Comparison of ENCODE assay signal across 23 cellular contexts in genomic region chr2:234794866-234795265, GRCh38.
DNase-seq lines count a peak whose midpoint lies in the region; ATAC-seq and TF ChIP-seq lines count a peak whose summit lies in the region.
"Had no signal": no experiment of that assay in that cellular context is flagged by ENCODE, and none has a peak within 500 bp of the region (broad histone marks: within the 10 kb centered on the region; RNA-seq: fewer than 3 reads in every experiment).

No MANE protein-coding gene starts in this region.

- H2BK12ac ChIP-seq in mesenchymal stem cell (ENCODE audit: low read length in 2 of 2): peak overlapping the region in 1 of 2 experiments; percentile 15

- no peak overlapping the region for H3K4ac ChIP-seq in mesenchymal stem cell (ENCODE audit: low read depth in 1 of 2, low read length in 2 of 2)

- H2AK5ac ChIP-seq in mesenchymal stem cell (ENCODE audit: low read length, severe bottlenecking): peak overlapping the region; percentile 23

- no peaks in the 10 kb centered on the region for H3F3A ChIP-seq in smooth muscle cell (ENCODE audit: low read depth)

- peak overlapping the region; percentile 34 for H2AFZ ChIP-seq in fibroblast of lung (ENCODE audit: low read length)
- H2AFZ ChIP-seq in mesenchymal stem cell (ENCODE audit: low read depth, low read length): peak overlapping the region; percentile 1
- no peak overlapping the region for H2AFZ ChIP-seq in smooth muscle cell (ENCODE audit: low read depth)
- H2AFZ ChIP-seq: GM23338 had no signal

- H3K36me3 ChIP-seq in WERI-Rb-1: no peaks in the 10 kb centered on the region
- no peaks in the 10 kb centered on the region for H3K36me3 ChIP-seq in fibroblast of lung (ENCODE audit: control insufficient read depth, insufficient read depth, low read length)
- H3K36me3 ChIP-seq in mesenchymal stem cell (ENCODE audit: control insufficient read depth in 1 of 2, insufficient read depth in 2 of 2, low read depth in 1 of 2, low read length in 2 of 2): no peaks in the 10 kb centered on the region
- H3K36me3 ChIP-seq in smooth muscle cell (ENCODE audit: low read depth): no peaks in the 10 kb centered on the region
- H3K36me3 ChIP-seq: BLaER1 treated with 17β-estradiol and CSF1 and Interleukin-3, amounts not matched to agents 10 nM and 100 nM; MG63 had no signal

- no peaks in the 10 kb centered on the region for H3K27me3 ChIP-seq in WERI-Rb-1 (ENCODE audit: insufficient read depth, low read depth, severe bottlenecking)
- H3K27me3 ChIP-seq in fibroblast of lung (ENCODE audit: control insufficient read depth, insufficient read depth, low read length): no peaks in the 10 kb centered on the region
- peaks cover 0 to 12% of the 10 kb centered on the region in 2 experiments for H3K27me3 ChIP-seq in mesenchymal stem cell (ENCODE audit: control insufficient read depth in 1 of 2, insufficient read depth in 1 of 2, low read length in 2 of 2)
- no peaks in the 10 kb centered on the region for H3K27me3 ChIP-seq in smooth muscle cell (ENCODE audit: low read depth)
- H3K27me3 ChIP-seq: BLaER1 treated with 17β-estradiol and CSF1 and Interleukin-3, amounts not matched to agents 10 nM and 100 nM; MG63 had no signal

- no peak overlapping the region for H4K8ac ChIP-seq in mesenchymal stem cell (ENCODE audit: low read length)

- H3K9me3 ChIP-seq in WERI-Rb-1 (ENCODE audit: severe bottlenecking): no peaks in the 10 kb centered on the region
- H3K9me3 ChIP-seq in fibroblast of lung (ENCODE audit: control insufficient read depth, insufficient read depth, low read depth, low read length): no peaks in the 10 kb centered on the region
- H3K9me3 ChIP-seq in mesenchymal stem cell (ENCODE audit: control insufficient read depth, low read length): no peaks in the 10 kb centered on the region
- no peaks in the 10 kb centered on the region for H3K9me3 ChIP-seq in smooth muscle cell (replicated peaks; ENCODE audit: low read depth)
- H3K9me3 ChIP-seq: BLaER1 treated with 17β-estradiol and CSF1 and Interleukin-3, amounts not matched to agents 10 nM and 100 nM; Caco-2; MG63 had no signal

- H2BK120ac ChIP-seq in mesenchymal stem cell (ENCODE audit: low read depth, low read length): no peak overlapping the region

- H3K9ac ChIP-seq in fibroblast of lung (ENCODE audit: insufficient read depth, low read length): no peak overlapping the region
- H3K9ac ChIP-seq in mesenchymal stem cell (ENCODE audit: low read length): no peak overlapping the region
- H3K9ac ChIP-seq in smooth muscle cell (ENCODE audit: low read depth): peak overlapping the region; percentile 65
- H3K9ac ChIP-seq: BLaER1 treated with 17β-estradiol and CSF1 and Interleukin-3, amounts not matched to agents 10 nM and 100 nM had no signal

- H3K14ac ChIP-seq in mesenchymal stem cell (ENCODE audit: low read length in 2 of 2): no peak overlapping the region

- no peaks in the 10 kb centered on the region for H3K4me1 ChIP-seq in fibroblast of lung (ENCODE audit: control insufficient read depth, extremely low read depth, insufficient read depth, low read length)
- peaks cover 14% of the 10 kb centered on the region for H3K4me1 ChIP-seq in mesenchymal stem cell (ENCODE audit: control insufficient read depth, insufficient read depth, low read depth, low read length)
- peaks cover 13% of the 10 kb centered on the region for H3K4me1 ChIP-seq in smooth muscle cell (ENCODE audit: low read depth)
- H3K4me1 ChIP-seq: BLaER1 treated with 17β-estradiol and CSF1 and Interleukin-3, amounts not matched to agents 10 nM and 100 nM; Caco-2 had no signal

- no peak overlapping the region for H3K18ac ChIP-seq in mesenchymal stem cell (ENCODE audit: low read depth in 1 of 2, low read length in 2 of 2)

- H2BK15ac ChIP-seq in mesenchymal stem cell (ENCODE audit: low read depth, poor library complexity, severe bottlenecking): no peak overlapping the region

- no peak overlapping the region for H3K4me3 ChIP-seq in WERI-Rb-1 (ENCODE audit: low read depth, low read length)
- H3K4me3 ChIP-seq in fibroblast of lung (replicated peaks in 1 of 4; ENCODE audit: control extremely low read depth in 1 of 4, insufficient read depth in 1 of 4, low read depth in 3 of 4, low read length in 4 of 4): no peak overlapping the region
- H3K4me3 ChIP-seq in mesenchymal stem cell (ENCODE audit: insufficient read depth in 1 of 2, low read depth in 1 of 2, low read length in 2 of 2): no peak overlapping the region
- no peak overlapping the region for H3K4me3 ChIP-seq in smooth muscle cell
- H3K4me3 ChIP-seq: BLaER1 treated with 17β-estradiol and CSF1 and Interleukin-3, amounts not matched to agents 10 nM and 100 nM; GM23338; MG63 had no signal

- H3K23ac ChIP-seq in mesenchymal stem cell (ENCODE audit: low read length in 2 of 2): no peak overlapping the region

- H2BK5ac ChIP-seq in mesenchymal stem cell (ENCODE audit: low read depth, low read length, poor library complexity, severe bottlenecking): no peak overlapping the region

- H4K20me1 ChIP-seq in fibroblast of lung (ENCODE audit: control insufficient read depth, extremely low read depth, insufficient read depth, low read length): no peaks in the 10 kb centered on the region
- no peaks in the 10 kb centered on the region for H4K20me1 ChIP-seq in smooth muscle cell (ENCODE audit: low read depth)
- H4K20me1 ChIP-seq: BLaER1 treated with 17β-estradiol and CSF1 and Interleukin-3, amounts not matched to agents 10 nM and 100 nM had no signal

- H3K4me2 ChIP-seq in fibroblast of lung (ENCODE audit: extremely low read depth, insufficient read depth, low read length): no peak overlapping the region
- no peak overlapping the region for H3K4me2 ChIP-seq in mesenchymal stem cell (ENCODE audit: low read length, poor library complexity, severe bottlenecking)
- peak overlapping the region; percentile 58 for H3K4me2 ChIP-seq in smooth muscle cell
- H3K4me2 ChIP-seq: BLaER1 treated with 17β-estradiol and CSF1 and Interleukin-3, amounts not matched to agents 10 nM and 100 nM; GM23338 had no signal

- WGBS in mesenchymal stem cell: 91% methylated on average over 7 of the region's 8 CpGs
- WGBS in smooth muscle cell (ENCODE audit: low lambda C conversion rate): 83% methylated on average over 8 of the region's 8 CpGs

- DNase-seq in WERI-Rb-1 (no peak), fibroblast of lung (ENCODE audit: low read depth in 2 of 2) (no peak), mesenchymal stem cell (no peak), smooth muscle cell (lab: John Stamatoyannopoulos, UW; ENCODE audit: unreplicated experiment) (no peak), COLO668 (lab: John Stamatoyannopoulos, UW; ENCODE audit: unreplicated experiment) (no peak)
- DNase-seq in activated T-cell treated with anti-CD3 and anti-CD28 coated beads, Interleukin-2, amount 50 U/mL, for 1 hour: no peak
- DNase-seq: AML-193; Caco-2; CD4-positive, alpha-beta memory T cell; H9; KG1; MG63; NCI-H1105 treated with DMSO at 0.1 percent for 48 hours; NCI-H1930; NCI-H2107; NCI-H446; NCI-H524 treated with DMSO at 0.1 percent for 48 hours; NCI-H82; NK-92 treated with Interleukin-12 subunit alpha and Interleukin-12 subunit beta, amount 100 ng/mL, for 24 hours; PC-3 had no signal

- H3K79me1 ChIP-seq in mesenchymal stem cell (replicated peaks; ENCODE audit: low read length, poor library complexity, severe bottlenecking): no peaks in the 10 kb centered on the region

- H3K79me2 ChIP-seq in fibroblast of lung (ENCODE audit: control insufficient read depth, insufficient read depth, low read length) (no peaks in the 10 kb centered on the region), smooth muscle cell (ENCODE audit: low read depth) (no peaks in the 10 kb centered on the region)

- H3K27ac ChIP-seq in WERI-Rb-1 (peak overlapping the region; percentile 85), fibroblast of lung (ENCODE audit: insufficient read depth, low read length) (no peak overlapping the region), mesenchymal stem cell (ENCODE audit: low read length, poor library complexity, severe bottlenecking) (no peak overlapping the region), smooth muscle cell (ENCODE audit: low read depth) (peak overlapping the region; percentile 92)
- H3K27ac ChIP-seq: BLaER1 treated with 17β-estradiol and CSF1 and Interleukin-3, amounts not matched to agents 10 nM and 100 nM had no signal

- no peak for ATAC-seq in HG02763 (IDR thresholded peaks at IDR 0.05; ENCODE audit: unreplicated experiment)
- ATAC-seq: GM23338, PC-3 had no signal

- H4K91ac ChIP-seq in mesenchymal stem cell (ENCODE audit: low read length): no peak overlapping the region

- TF ChIP-seq CTCF in WERI-Rb-1 (IDR thresholded peaks at IDR 0.05; ENCODE audit: low read depth, low read length) (no peak), fibroblast of lung (conservative IDR thresholded peaks at IDR 0.05 in 1 of 2, IDR thresholded peaks at IDR 0.05 in 1 of 2; ENCODE audit: low read depth in 1 of 2, low read length in 2 of 2) (no peak), smooth muscle cell (IDR thresholded peaks at IDR 0.05; ENCODE audit: borderline replicate concordance, insufficient read depth, poor library complexity, severe bottlenecking) (no peak)

Comparison
In these comparisons a context has a peak if more than half of its experiments do, and no peak if none do; other contexts are left out.
1. H3K27ac ChIP-seq: peak in WERI-Rb-1 (single experiment) and smooth muscle cell (single experiment); none in fibroblast of lung (single experiment) and mesenchymal stem cell (single experiment).